14 cellular contexts compared by ENCODE assay signal in genomic region chrX:103357871-103358270, GRCh38. TPM values are rescaled to one million over a fixed set of nuclear protein-coding genes. Genes with fewer than 3 reads are reported as not detected.
DNase-seq lines count a peak whose midpoint lies in the region; ATAC-seq, FAIRE-seq and TF ChIP-seq lines count a peak whose summit lies in the region.
"Had no signal": no experiment of that assay in that cellular context is flagged by ENCODE, and none has a peak within 500 bp of the region (broad histone marks: within the 10 kb centered on the region; RNA-seq: fewer than 3 reads in every experiment).

No MANE protein-coding gene starts in this region.

- WGBS in thyroid gland, 2 donors = 94 to 98% methylated on average over 2 of the region's 2 CpGs

- no peak overlapping the region for H3K9ac ChIP-seq in keratinocyte (ENCODE audit: control insufficient read depth, extremely low read depth, insufficient read depth, low read length)

- no peak for ATAC-seq in HG02759 (IDR thresholded peaks at IDR 0.05; ENCODE audit: unreplicated experiment)
- ATAC-seq: gastroesophageal sphincter, T-cell had no signal

- H3K27me3 ChIP-seq in keratinocyte (ENCODE audit: control insufficient read depth, extremely low read depth, insufficient read depth, low read length) (peaks cover 5% of the 10 kb centered on the region), thyroid gland (no peaks in the 10 kb centered on the region)
- H3K27me3 ChIP-seq: gastroesophageal sphincter, MG63 had no signal

- no peaks in the 10 kb centered on the region for H4K20me1 ChIP-seq in keratinocyte (ENCODE audit: control insufficient read depth, extremely low read depth, insufficient read depth, low read length)

- no peaks in the 10 kb centered on the region for H3K36me3 ChIP-seq in keratinocyte (ENCODE audit: control insufficient read depth in 2 of 2, extremely low read depth in 1 of 2, insufficient read depth in 2 of 2, low read length in 2 of 2)
- no peaks in the 10 kb centered on the region for H3K36me3 ChIP-seq in thyroid gland
- H3K36me3 ChIP-seq: gastroesophageal sphincter had no signal

- H3K27ac ChIP-seq in keratinocyte (ENCODE audit: control insufficient read depth, insufficient read depth, low read length) (no peak overlapping the region), thyroid gland (peak overlapping the region; percentile 87 to 98 (median 96))

- dilution Hi-C loops in keratinocyte (cut with MboI; ENCODE audit: extremely low pct_ligation_motif_present, low sequenced_read_pairs) = no loop called here

- H3K4me3 ChIP-seq in keratinocyte (ENCODE audit: control insufficient read depth in 2 of 3, extremely low read depth in 1 of 3, insufficient read depth in 2 of 3, low read depth in 1 of 3, low read length in 3 of 3) (peak overlapping the region in 2 of 3 experiments; percentile 53 to 82), thyroid gland (replicated peaks in 1 of 3) (no peak overlapping the region)

- CTCF ChIA-PET in activated naive CD4-positive, alpha-beta T cell treated with anti-CD3 and anti-CD28 coated beads for 36 hours (lab: Charles Lee) = no interaction called here

- no peak overlapping the region for H2AFZ ChIP-seq in keratinocyte (ENCODE audit: control insufficient read depth, low read length)

- H3K27me3 Mint-ChIP-seq in activated naive CD4-positive, alpha-beta T cell treated with anti-CD3 and anti-CD28 coated beads for 36 hours (ENCODE audit: low read depth) = no peaks in the 10 kb centered on the region
- peaks cover 7% of the 10 kb centered on the region for H3K27me3 Mint-ChIP-seq in brain

- peaks cover 2% of the 10 kb centered on the region for H3K36me3 Mint-ChIP-seq in activated naive CD4-positive, alpha-beta T cell treated with anti-CD3 and anti-CD28 coated beads for 36 hours (ENCODE audit: low read depth)
- peaks cover 12% of the 10 kb centered on the region for H3K36me3 Mint-ChIP-seq in brain
- H3K36me3 Mint-ChIP-seq: activated CD4-positive, alpha-beta memory T cell treated with anti-CD3 and anti-CD28 coated beads for 36 hours; T-cell had no signal

- no peak for TF ChIP-seq CTCF in brain (conservative IDR thresholded peaks at IDR 0.05)
- no peak for TF ChIP-seq CTCF in keratinocyte (optimal IDR thresholded peaks at IDR 0.05 in 1 of 3, IDR thresholded peaks at IDR 0.05 in 1 of 3, conservative IDR thresholded peaks at IDR 0.05 in 1 of 3; ENCODE audit: extremely low read depth in 1 of 3, insufficient read depth in 2 of 3, low read length in 3 of 3)
- TF ChIP-seq CTCF in thyroid gland (IDR thresholded peaks at IDR 0.05) = no peak

- no peak for TF ChIP-seq POLR2A in thyroid gland (IDR thresholded peaks at IDR 0.05)

- H3K4me1 ChIP-seq in keratinocyte (ENCODE audit: control insufficient read depth, extremely low read depth, insufficient read depth, low read length) (no peaks in the 10 kb centered on the region), thyroid gland (peaks cover 0 to 7% of the 10 kb centered on the region in 2 donors)

- peak overlapping the region; percentile 8 for H3K4me3 Mint-ChIP-seq in activated naive CD4-positive, alpha-beta T cell treated with anti-CD3 and anti-CD28 coated beads for 36 hours
- peak overlapping the region; percentile 95 to 99 (median 98) for H3K4me3 Mint-ChIP-seq in brain

- DNase-seq in activated naive CD4-positive, alpha-beta T cell treated with anti-CD3 and anti-CD28 coated beads for 36 hours = no peak
- DNase-seq in activated naive CD4-positive, alpha-beta T cell treated with anti-CD3 and anti-CD28 coated beads, Interleukin-2, amount 50 U/mL, for 16 hours = no peak
- DNase-seq in keratinocyte (ENCODE audit: low read depth, low spot score) (no peak), thyroid gland (no peak), retina (no peak)
- DNase-seq in activated CD4-positive, alpha-beta T cell treated with anti-CD3 and anti-CD28 coated beads, Interleukin-2, amount 50 U/mL, for 1 hour = no peak
- DNase-seq: activated CD4-positive, alpha-beta memory T cell treated with anti-CD3 and anti-CD28 coated beads for 36 hours; EL; MG63; NCI-H82; T-cell had no signal

- H3K9me3 Mint-ChIP-seq in activated naive CD4-positive, alpha-beta T cell treated with anti-CD3 and anti-CD28 coated beads for 36 hours = no peaks in the 10 kb centered on the region
- H3K9me3 Mint-ChIP-seq in brain = peaks cover 0 to 8% (median 0%) of the 10 kb centered on the region in 5 experiments
- H3K9me3 Mint-ChIP-seq: activated CD4-positive, alpha-beta memory T cell treated with anti-CD3 and anti-CD28 coated beads for 36 hours; T-cell had no signal

- H3K79me2 ChIP-seq in keratinocyte (ENCODE audit: control insufficient read depth, insufficient read depth, low read length) = peaks cover 12% of the 10 kb centered on the region

- H3K9me3 ChIP-seq in keratinocyte (ENCODE audit: control insufficient read depth, low read depth, low read length) = no peaks in the 10 kb centered on the region
- H3K9me3 ChIP-seq in thyroid gland = no peaks in the 10 kb centered on the region
- H3K9me3 ChIP-seq: gastroesophageal sphincter, MG63 had no signal

- intact Hi-C loops in activated naive CD4-positive, alpha-beta T cell treated with anti-CD3 and anti-CD28 coated beads for 36 hours (cut with micrococcal nuclease) = loop anchor here (5.0 kb wide), 1 partner anchor 104 kb away; no protein-coding TSS in a partner anchor
- intact Hi-C loops in thyroid gland (cut with DNase I) = no loop called here

- no peak overlapping the region for H3K27ac Mint-ChIP-seq in activated naive CD4-positive, alpha-beta T cell treated with anti-CD3 and anti-CD28 coated beads for 36 hours
- H3K27ac Mint-ChIP-seq in brain = peak overlapping the region; percentile 98 to 100 (median 99)
- H3K27ac Mint-ChIP-seq: activated CD4-positive, alpha-beta memory T cell treated with anti-CD3 and anti-CD28 coated beads for 36 hours; T-cell had no signal

- H3K4me1 Mint-ChIP-seq in activated naive CD4-positive, alpha-beta T cell treated with anti-CD3 and anti-CD28 coated beads for 36 hours (ENCODE audit: low read depth) = peaks cover 7% of the 10 kb centered on the region
- peaks cover 11% of the 10 kb centered on the region for H3K4me1 Mint-ChIP-seq in brain

- H3K9me1 ChIP-seq in keratinocyte (ENCODE audit: control insufficient read depth, extremely low read depth, insufficient read depth, low read length) = no peaks in the 10 kb centered on the region

- H3K4me2 ChIP-seq in keratinocyte (ENCODE audit: control insufficient read depth, extremely low read depth, insufficient read depth, low read depth, low read length) = peak overlapping the region; percentile 70

- no peak for FAIRE-seq in keratinocyte (lab: Jason Lieb, UNC)

RNA-seq across cellular contexts. Expression of gene TCEAL9, which starts 1.6 kb away (rescaled TPM):
- 1 to 10 TPM; 3.2 to 3.5 TPM for total RNA-seq in activated naive CD4-positive, alpha-beta T cell treated with anti-CD3 and anti-CD28 coated beads for 36 hours
- polyA plus RNA-seq in brain (ENCODE audit: insufficient read depth, low read depth, low replicate concordance) (48.5 TPM), keratinocyte (45.9 to 104 TPM (median 57.8 TPM) in 3 replicates)
- 128 TPM for polyA plus RNA-seq in keratinocyte (2011; ENCODE audit: low read depth)
- polyA plus RNA-seq in keratinocyte (2011; cell fraction: cytosol; rRNA removed) = 58.9 and 65.5 TPM in 2 replicates
- 28.4 and 66.7 TPM in 2 replicates for polyA plus RNA-seq in keratinocyte (2011; cell fraction: nucleus; rRNA removed)
- 92.6 and 108 TPM in 2 replicates for polyA plus RNA-seq in keratinocyte (2012; ENCODE audit: low replicate concordance)
- polyA minus RNA-seq in keratinocyte = 0.95 to 9.3 TPM (median 4.4 TPM) in 3 replicates
- polyA minus RNA-seq in keratinocyte (2011; cell fraction: cytosol; rRNA and poly(A)+ RNA removed) = 13.6 TPM
- 3.0 and 12.2 TPM in 2 replicates for polyA minus RNA-seq in keratinocyte (2011; cell fraction: nucleus; rRNA and poly(A)+ RNA removed)
- 100 to 1,000 TPM; 123 to 140 (median 132) TPM for total RNA-seq in thyroid gland

RNA-seq across cellular contexts. Expression of gene BEX3, which starts 18.5 kb away (rescaled TPM):
- 10 to 100 TPM; 40.4 to 46.5 TPM for total RNA-seq in activated naive CD4-positive, alpha-beta T cell treated with anti-CD3 and anti-CD28 coated beads for 36 hours
- 454 TPM for polyA plus RNA-seq in brain (ENCODE audit: insufficient read depth, low read depth, low replicate concordance)
- 125 to 264 TPM (median 205 TPM) in 3 replicates for polyA plus RNA-seq in keratinocyte
- 34.9 TPM for polyA plus RNA-seq in keratinocyte (2011; ENCODE audit: low read depth)
- 206 and 272 TPM in 2 replicates for polyA plus RNA-seq in keratinocyte (2011; cell fraction: cytosol; rRNA removed)
- 83.3 and 131 TPM in 2 replicates for polyA plus RNA-seq in keratinocyte (2011; cell fraction: nucleus; rRNA removed)
- 163 and 290 TPM in 2 replicates for polyA plus RNA-seq in keratinocyte (2012; ENCODE audit: low replicate concordance)
- 20.2 to 39.1 TPM (median 38.6 TPM) in 3 replicates for polyA minus RNA-seq in keratinocyte
- 59.5 TPM for polyA minus RNA-seq in keratinocyte (2011; cell fraction: cytosol; rRNA and poly(A)+ RNA removed)
- 9.1 and 14.7 TPM in 2 replicates for polyA minus RNA-seq in keratinocyte (2011; cell fraction: nucleus; rRNA and poly(A)+ RNA removed)
- total RNA-seq in thyroid gland = 100 to 1,000 TPM; 284 to 491 (median 355) TPM

RNA-seq across cellular contexts. Expression of gene TCEAL7, which starts 27.8 kb away (rescaled TPM):
- not detected for total RNA-seq in activated naive CD4-positive, alpha-beta T cell treated with anti-CD3 and anti-CD28 coated beads for 36 hours
- polyA plus RNA-seq in brain (ENCODE audit: insufficient read depth, low read depth, low replicate concordance) (85.0 TPM), keratinocyte (0.08 to 0.25 TPM (median 0.10 TPM) in 3 replicates)
- polyA plus RNA-seq in keratinocyte (2011; ENCODE audit: low read depth) = 0.22 TPM
- polyA plus RNA-seq in keratinocyte (2011; cell fraction: cytosol; rRNA removed) = not detected in 2 replicates
- 0.15 TPM in 1 of 2 replicates, not detected in the other for polyA plus RNA-seq in keratinocyte (2011; cell fraction: nucleus; rRNA removed)
- polyA plus RNA-seq in keratinocyte (2012; ENCODE audit: low replicate concordance) = 0.22 TPM in 1 of 2 replicates, not detected in the other
- 0.45 to 2.3 TPM in 2 of 3 replicates, not detected in the other for polyA minus RNA-seq in keratinocyte
- not detected for polyA minus RNA-seq in keratinocyte (2011; cell fraction: cytosol; rRNA and poly(A)+ RNA removed)
- not detected in 2 replicates for polyA minus RNA-seq in keratinocyte (2011; cell fraction: nucleus; rRNA and poly(A)+ RNA removed)
- total RNA-seq in thyroid gland = 1 to 10 TPM; 2.3 to 6.6 (median 4.1) TPM
- total RNA-seq: activated CD4-positive, alpha-beta memory T cell treated with anti-CD3 and anti-CD28 coated beads for 36 hours; T-cell had no signal

RNA-seq across cellular contexts. Expression of gene BEX2, which starts 47.1 kb away (rescaled TPM):
- total RNA-seq in activated naive CD4-positive, alpha-beta T cell treated with anti-CD3 and anti-CD28 coated beads for 36 hours = 10 to 100 TPM; 16.0 to 18.9 TPM
- polyA plus RNA-seq in brain (ENCODE audit: insufficient read depth, low read depth, low replicate concordance) (206 TPM), keratinocyte (4.5 to 6.5 TPM (median 5.9 TPM) in 3 replicates)
- 9.3 TPM for polyA plus RNA-seq in keratinocyte (2011; ENCODE audit: low read depth)
- polyA plus RNA-seq in keratinocyte (2011; cell fraction: cytosol; rRNA removed) = 7.1 and 8.0 TPM in 2 replicates
- 3.4 and 4.7 TPM in 2 replicates for polyA plus RNA-seq in keratinocyte (2011; cell fraction: nucleus; rRNA removed)
- polyA plus RNA-seq in keratinocyte (2012; ENCODE audit: low replicate concordance) = 4.1 and 21.7 TPM in 2 replicates
- 2.2 to 2.7 TPM in 2 of 3 replicates, not detected in the other for polyA minus RNA-seq in keratinocyte
- not detected for polyA minus RNA-seq in keratinocyte (2011; cell fraction: cytosol; rRNA and poly(A)+ RNA removed)
- polyA minus RNA-seq in keratinocyte (2011; cell fraction: nucleus; rRNA and poly(A)+ RNA removed) = 1.1 TPM in 1 of 2 replicates, not detected in the other
- 100 to 1,000 TPM in 2 of 4 donors, 10 to 100 TPM in 2; 91.4 to 113 (median 102) TPM for total RNA-seq in thyroid gland

Comparison
In these comparisons a context has a peak if more than half of its experiments do, and no peak if none do; other contexts are left out.
1. H3K4me3 ChIP-seq: peak in keratinocyte (2 of 3); none in thyroid gland (0 of 3).
2. RNA of gene TCEAL9, which starts 1.6 kb away (total RNA-seq): 123 to 140 TPM in thyroid gland; 3.2 to 3.5 TPM in activated naive CD4-positive, alpha-beta T cell treated with anti-CD3 and anti-CD28 coated beads for 36 hours; every median in the first group is over 10 times any median in the second.
3. RNA of gene BEX3, which starts 18.5 kb away (total RNA-seq): 284 to 491 TPM in thyroid gland; 40.4 to 46.5 TPM in activated naive CD4-positive, alpha-beta T cell treated with anti-CD3 and anti-CD28 coated beads for 36 hours; every median in the first group is over 4 times any median in the second.